ENCODE assay signal across 8 cellular contexts in the genomic region with DNA sequence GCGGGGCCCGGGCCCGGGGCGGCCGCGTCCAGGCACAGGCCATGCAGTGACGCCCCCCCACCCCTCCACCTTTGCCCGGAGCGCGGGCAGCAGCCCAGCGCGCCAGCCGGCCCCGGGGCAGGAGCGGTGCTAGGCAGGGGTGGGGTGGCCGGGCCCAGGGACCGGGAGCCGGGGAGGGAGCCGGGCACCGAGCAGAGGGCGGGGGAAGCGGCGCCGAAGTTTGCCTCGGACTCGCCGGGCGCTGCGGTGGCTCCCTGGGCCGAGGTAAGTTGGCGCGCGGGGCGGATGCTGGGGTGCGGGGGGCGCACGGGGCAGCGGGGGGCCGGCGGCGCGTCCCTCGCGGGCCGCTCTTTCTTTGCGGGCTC. TPM values are rescaled to one million over a fixed set of nuclear protein-coding genes. Genes with fewer than 3 reads are reported as not detected.
DNase-seq lines count a peak whose midpoint lies in the region; ATAC-seq and TF ChIP-seq lines count a peak whose summit lies in the region.

No MANE protein-coding gene starts in this region.

- H3K27me3 ChIP-seq in BLaER1 treated with 17β-estradiol and CSF1 and Interleukin-3, amounts not matched to agents 10 nM and 100 nM = peaks cover 60 to 98% (median 65%) of the 10 kb centered on the region in 11 experiments

- H3K9me3 ChIP-seq in BLaER1 treated with 17β-estradiol and CSF1 and Interleukin-3, amounts not matched to agents 10 nM and 100 nM (replicated peaks in 1 of 11) = peaks cover 0 to 11% (median 7%) of the 10 kb centered on the region in 11 experiments; a peak in 8 of 22 replicates

- H4K20me1 ChIP-seq in BLaER1 treated with 17β-estradiol and CSF1 and Interleukin-3, amounts not matched to agents 10 nM and 100 nM = peaks cover 0 to 31% (median 10%) of the 10 kb centered on the region in 11 experiments; a peak in 16 of 22 replicates

- H3K4me2 ChIP-seq in BLaER1 treated with 17β-estradiol and CSF1 and Interleukin-3, amounts not matched to agents 10 nM and 100 nM = peak overlapping the region; percentile 56 to 80 (median 65)

- H3K27ac ChIP-seq in BLaER1 treated with 17β-estradiol and CSF1 and Interleukin-3, amounts not matched to agents 10 nM and 100 nM = no peak overlapping the region

- no peaks in the 10 kb centered on the region for H3K36me3 ChIP-seq in BLaER1 treated with 17β-estradiol and CSF1 and Interleukin-3, amounts not matched to agents 10 nM and 100 nM

- H3K4me3 ChIP-seq in BLaER1 treated with 17β-estradiol and CSF1 and Interleukin-3, amounts not matched to agents 10 nM and 100 nM = peak overlapping the region; percentile 55 to 72 (median 62)
- H3K4me3 ChIP-seq in fibroblast of villous mesenchyme (ENCODE audit: low read depth, low read length) (peak overlapping the region; percentile 85), retinal pigment epithelial cell (ENCODE audit: low read length) (peak overlapping the region; percentile 92)

- ATAC-seq in GM21390 (IDR thresholded peaks at IDR 0.05; ENCODE audit: unreplicated experiment) = peak; percentile 39

- peak; percentile 82 for DNase-seq in NCI-H69 (lab: John Stamatoyannopoulos, UW)
- DNase-seq in fibroblast of villous mesenchyme (ENCODE audit: low read depth) = no peak
- no peak for DNase-seq in retinal pigment epithelial cell (ENCODE audit: low read depth)
- no peak for DNase-seq in GOT3 (lab: John Stamatoyannopoulos, UW)
- DNase-seq in C1 segment of cervical spinal cord (lab: John Stamatoyannopoulos, UW) = no peak
- no peak for DNase-seq in NCI-H146 (lab: John Stamatoyannopoulos, UW)

- H3K4me1 ChIP-seq in BLaER1 treated with 17β-estradiol and CSF1 and Interleukin-3, amounts not matched to agents 10 nM and 100 nM = peaks cover 0 to 6% (median 0%) of the 10 kb centered on the region in 10 experiments; a peak in 1 of 20 replicates

- H3K9ac ChIP-seq in BLaER1 treated with 17β-estradiol and CSF1 and Interleukin-3, amounts not matched to agents 10 nM and 100 nM = peak overlapping the region in 9 of 11 experiments; percentile 43 to 74 (median 60); a peak in 12 of 22 replicates

- no peak for TF ChIP-seq CTCF in fibroblast of villous mesenchyme (IDR thresholded peaks at IDR 0.05; ENCODE audit: insufficient read depth, low read depth, low read length)
- no peak for TF ChIP-seq CTCF in retinal pigment epithelial cell (conservative IDR thresholded peaks at IDR 0.05; ENCODE audit: low read depth, low read length)

RNA-seq across cellular contexts. Expression of a gene that starts 0.3 kb away (rescaled TPM):
- total RNA-seq in fibroblast of villous mesenchyme = 209 and 244 TPM in 2 replicates
